Comparison of ENCODE assay signal across 10 cellular contexts in genomic region chr16:11561440-11561797, GRCh38. TPM values are rescaled to one million over a fixed set of nuclear protein-coding genes. Genes with fewer than 3 reads are reported as not detected.
DNase-seq lines count a peak whose midpoint lies in the region; ATAC-seq and TF ChIP-seq lines count a peak whose summit lies in the region.
"Had no signal": no experiment of that assay in that cellular context is flagged by ENCODE, and none has a peak within 500 bp of the region (broad histone marks: within the 10 kb centered on the region; RNA-seq: fewer than 3 reads in every experiment).

No MANE protein-coding gene starts in this region.

- CTCF ChIA-PET in AG04450 (lab: Charles Lee), result no interaction called here

- POLR2A ChIA-PET in AG04450 (lab: Yijun Ruan, JAX), result interaction anchor here (0.6 kb wide), 1 partner anchor 154 kb away, joined by 12 read pairs; no protein-coding TSS in a partner anchor

- H3K9me3 ChIP-seq in AG04450 (ENCODE audit: control insufficient read depth, insufficient read depth, low read length), result peaks cover 9% of the 10 kb centered on the region
- no peaks in the 10 kb centered on the region for H3K9me3 ChIP-seq in HUES6 (ENCODE audit: control insufficient read depth, insufficient read depth, low read depth, low read length)

- TF ChIP-seq POLR2A in lower leg skin (IDR thresholded peaks at IDR 0.05), result no peak

- H3K27me3 ChIP-seq in AG04450 (ENCODE audit: control insufficient read depth, insufficient read depth, low read length) (no peaks in the 10 kb centered on the region), HUES6 (ENCODE audit: control insufficient read depth, insufficient read depth, low read length) (no peaks in the 10 kb centered on the region), dorsolateral prefrontal cortex (no peaks in the 10 kb centered on the region)

- H3K27ac ChIP-seq in AG04450 (ENCODE audit: low read depth, low read length) (peak overlapping the region; percentile 52), HUES6 (ENCODE audit: low read depth, low read length) (peak overlapping the region; percentile 64; the same call in 1 of the 2 replicates), dorsolateral prefrontal cortex (peak overlapping the region in 38 of 59 donors; percentile 5 to 99 (median 41))

- intact Hi-C loops in dorsolateral prefrontal cortex (cut with DNase I), result no loop called here
- intact Hi-C loops in natural killer cell (cut with micrococcal nuclease), result loop anchor here (2.0 to 5.0 kb wide), 3 partner anchors 51 to 309 kb away; no protein-coding TSS in a partner anchor
- intact Hi-C loops in lower leg skin (cut with DNase I; ENCODE audit: low total_unique reads), result no loop called here

- H3K9ac ChIP-seq in HUES6 (ENCODE audit: low read length), result no peak overlapping the region

- H3K4me1 Mint-ChIP-seq in natural killer cell, result peaks cover 71 to 76% of the 10 kb centered on the region in 2 donors

- peaks cover 38% of the 10 kb centered on the region for H3K4me1 ChIP-seq in HUES6 (ENCODE audit: control insufficient read depth, insufficient read depth, low read length)

- peak overlapping the region; percentile 97 for H3K4me3 Mint-ChIP-seq in natural killer cell

- TF ChIP-seq CTCF in AG04450 (IDR thresholded peaks at IDR 0.05; ENCODE audit: low read depth, low read length) (no peak), dorsolateral prefrontal cortex (IDR thresholded peaks at IDR 0.05 in 54 of 56, conservative IDR thresholded peaks at IDR 0.05 in 2 of 56; ENCODE audit: low read depth in 1 of 56, partially characterized antibody in 56 of 56) (no peak), natural killer cell (IDR thresholded peaks at IDR 0.05) (no peak), lower leg skin (IDR thresholded peaks at IDR 0.05) (no peak)

- peaks cover 4% of the 10 kb centered on the region for H3K36me3 ChIP-seq in HUES6 (ENCODE audit: control insufficient read depth, insufficient read depth, low read length)

- DNase-seq in AG04450 (ENCODE audit: low read depth, low spot score) (no peak), dorsolateral prefrontal cortex (no peak), natural killer cell (no peak), lower leg skin (ENCODE audit: low spot score in 2 of 2) (no peak), KG1 (lab: John Stamatoyannopoulos, UW) (no peak)
- DNase-seq: activated CD4-positive, CD25-positive, alpha-beta regulatory T cell treated with anti-CD3 and anti-CD28 coated beads, Interleukin-2, amount 50 U/mL, for 72 hours; NCI-H748 treated with DMSO at 0.1 percent for 48 hours had no signal

- ATAC-seq in natural killer cell (no peak), HG03460 (IDR thresholded peaks at IDR 0.05; ENCODE audit: unreplicated experiment) (no peak), HG03196 (IDR thresholded peaks at IDR 0.05; ENCODE audit: unreplicated experiment) (no peak)

- peaks cover 18% of the 10 kb centered on the region for H3K36me3 Mint-ChIP-seq in natural killer cell

- no peaks in the 10 kb centered on the region for H3K9me3 Mint-ChIP-seq in natural killer cell

- H3K27me3 Mint-ChIP-seq in natural killer cell (ENCODE audit: low read depth in 2 of 2), result no peaks in the 10 kb centered on the region

- 64 to 77% methylated on average over 6 of the region's 6 CpGs for WGBS in lower leg skin, 2 donors

- H3K4me3 ChIP-seq in AG04450 (ENCODE audit: low read depth, low read length) (no peak overlapping the region), HUES6 (ENCODE audit: low read depth, low read length) (no peak overlapping the region), dorsolateral prefrontal cortex (no peak overlapping the region), lower leg skin (ENCODE audit: low read depth, poor library complexity, severe bottlenecking) (no peak overlapping the region)

- peak overlapping the region; percentile 97 to 98 for H3K27ac Mint-ChIP-seq in natural killer cell

RNA-seq across cellular contexts. Expression of gene LITAF, which starts 25.3 kb away (rescaled TPM):
- 190 and 217 TPM in 2 replicates for polyA plus RNA-seq in AG04450 (2011; rRNA removed)
- 165 and 233 TPM in 2 replicates for polyA minus RNA-seq in AG04450 (2011; rRNA and poly(A)+ RNA removed)
- 100 to 1,000 TPM in 7 of 120 experiments, 10 to 100 TPM in 113; 14.7 to 172 (median 49.8) TPM for total RNA-seq in dorsolateral prefrontal cortex
- 100 to 1,000 TPM; 584 to 772 (median 726) TPM for total RNA-seq in natural killer cell
- total RNA-seq in lower leg skin, result 10 to 100 TPM; 54.9 to 84.2 (median 67.7) TPM
